Comparison of ENCODE assay signal across 15 cellular contexts in genomic region chr14:77469041-77469440, GRCh38. TPM values are rescaled to one million over a fixed set of nuclear protein-coding genes. Genes with fewer than 3 reads are reported as not detected.
"Had no signal": no experiment of that assay in that cellular context is flagged by ENCODE, and none has a peak within 500 bp of the region (broad histone marks: within the 10 kb centered on the region; RNA-seq: fewer than 3 reads in every experiment).

No MANE protein-coding gene starts in this region.

- H3K4me3 ChIP-seq: skin epidermis, tibial artery had no signal

- H3K9me3 ChIP-seq: tibial artery had no signal

- H3K27ac ChIP-seq: skin epidermis, tibial artery had no signal

- FAIRE-seq: kidney had no signal

- ATAC-seq: activated T-helper 17 cell treated with anti-CD3 and anti-CD28 coated beads, Interleukin-2, amount 50 U/mL, for 72 hours; esophagus mucosa; left ventricle myocardium superior; natural killer cell had no signal

- DNase-seq: activated CD4-positive, alpha-beta T cell treated with anti-CD3 and anti-CD28 coated beads, Interleukin-2, amount 50 U/mL, for 4 hours; activated CD4-positive, CD25-positive, alpha-beta regulatory T cell treated with anti-CD3 and anti-CD28 coated beads, Interleukin-2, amount 50 U/mL, for 72 hours; hippocampal formation; kidney; left ventricle myocardium superior; mesenchymal stem cell; natural killer cell; nucleus accumbens; posterior cingulate gyrus; stimulated activated CD4-positive, alpha-beta T cell treated with anti-CD3 and anti-CD28 coated beads, Interleukin-4, amount 100 ng/mL, for 24 hours; stimulated activated naive CD4-positive, alpha-beta T cell; tibial artery had no signal

- H3K4me1 ChIP-seq: tibial artery had no signal

- H3K27me3 ChIP-seq: tibial artery had no signal

RNA-seq across cellular contexts. Expression of gene ISM2, which starts 29.6 kb away (rescaled TPM):
- total RNA-seq: esophagus mucosa, natural killer cell had no signal

RNA-seq across cellular contexts. Expression of gene NOXRED1, which starts 45.7 kb away (rescaled TPM):
- total RNA-seq: esophagus mucosa had no signal
